In genomic region chr20:24897974-24898373, GRCh38 we compare ENCODE assay signal across 28 cellular contexts. TPM values are rescaled to one million over a fixed set of nuclear protein-coding genes. Genes with fewer than 3 reads are reported as not detected.
"Had no signal": no experiment of that assay in that cellular context is flagged by ENCODE, and none has a peak within 500 bp of the region (broad histone marks: within the 10 kb centered on the region; RNA-seq: fewer than 3 reads in every experiment).

No MANE protein-coding gene starts in this region.

- DNase-seq: cerebellar nuclear complex; dermis blood vessel endothelial cell; dorsolateral prefrontal cortex; effector CD4-positive, alpha-beta T cell; effector memory CD4-positive, alpha-beta T cell; esophagus squamous epithelium; foreskin fibroblast; foreskin melanocyte; gastrocnemius medialis; glutamatergic neuron; head of caudate nucleus; heart right ventricle; hippocampal formation; left cardiac atrium; left lung; left ventricle myocardium superior; lower lobe of right lung; mesenchymal stem cell; mucosa of descending colon had no signal

- H3K36me3 ChIP-seq: esophagus squamous epithelium, gastrocnemius medialis, heart right ventricle, left lung, lower lobe of right lung had no signal

- H3K4me1 ChIP-seq: esophagus squamous epithelium, gastrocnemius medialis, heart right ventricle, left lung, lower lobe of right lung had no signal

- H3K27me3 ChIP-seq: dorsolateral prefrontal cortex, esophagus squamous epithelium, gastrocnemius medialis, heart right ventricle, left lung had no signal

- H3K9me3 ChIP-seq: gastrocnemius medialis had no signal

- H3K4me3 ChIP-seq: coronary artery, dorsolateral prefrontal cortex, esophagus squamous epithelium, gastrocnemius medialis, heart right ventricle, left lung, lower lobe of right lung, mucosa of descending colon had no signal

- ATAC-seq: gastrocnemius medialis, heart right ventricle, left cardiac atrium, left lung, left ventricle myocardium superior, lower lobe of right lung, mucosa of descending colon had no signal

- H3K27ac ChIP-seq: coronary artery, dorsolateral prefrontal cortex, esophagus squamous epithelium, gastrocnemius medialis, heart right ventricle, left lung, lower lobe of right lung had no signal

RNA-seq across cellular contexts. Expression of gene CST7, which starts 51.1 kb away (rescaled TPM):
- total RNA-seq: chondrocyte, dermis blood vessel endothelial cell, endothelial cell of umbilical vein, epithelial cell of proximal tubule, glomerular endothelial cell, kidney epithelial cell, lung microvascular endothelial cell, mesothelial cell of epicardium had no signal
- polyA plus RNA-seq: endothelial cell of umbilical vein, keratinocyte had no signal
